ENCODE assay signal across 8 cellular contexts in genomic region chr9:19229725-19230355, GRCh38. TPM values are rescaled to one million over a fixed set of nuclear protein-coding genes. Genes with fewer than 3 reads are reported as not detected.
A peak's percentile ranks its signal among the peaks of the same experiment; 100 is the strongest.
DNase-seq lines count a peak whose midpoint lies in the region; ATAC-seq, FAIRE-seq and TF ChIP-seq lines count a peak whose summit lies in the region.

No MANE protein-coding gene starts in this region.

- H3K36me3 ChIP-seq in A673 (ENCODE audit: insufficient read depth, low read length, poor library complexity, severe bottlenecking) (no peaks in the 10 kb centered on the region), endothelial cell of umbilical vein (ENCODE audit: control insufficient read depth in 2 of 2, extremely low read depth in 1 of 2, insufficient read depth in 2 of 2, low read length in 2 of 2) (no peaks in the 10 kb centered on the region), muscle layer of duodenum (ENCODE audit: control insufficient read depth in 1 of 2, insufficient read depth in 2 of 2, low read length in 2 of 2) (no peaks in the 10 kb centered on the region), thymus (ENCODE audit: control insufficient read depth, insufficient read depth) (no peaks in the 10 kb centered on the region)

- H3K79me2 ChIP-seq in endothelial cell of umbilical vein (ENCODE audit: control insufficient read depth, insufficient read depth, low read length), result peaks cover 38% of the 10 kb centered on the region

- H3K4me1 Mint-ChIP-seq in WTC11, result peaks cover 14% of the 10 kb centered on the region

- no peaks in the 10 kb centered on the region for H3K36me3 Mint-ChIP-seq in WTC11

- no peaks in the 10 kb centered on the region for H3K9me1 ChIP-seq in endothelial cell of umbilical vein (replicated peaks; ENCODE audit: control insufficient read depth, extremely low read depth, insufficient read depth, low read length)

- H3K4me1 ChIP-seq in A673 (ENCODE audit: insufficient read depth, low read length, poor library complexity, severe bottlenecking), result peaks cover 6% of the 10 kb centered on the region
- peaks cover 19% of the 10 kb centered on the region for H3K4me1 ChIP-seq in endothelial cell of umbilical vein (ENCODE audit: control insufficient read depth, extremely low read depth, insufficient read depth, low read length)
- peaks cover 16 to 21% of the 10 kb centered on the region in 2 donors for H3K4me1 ChIP-seq in muscle layer of duodenum (ENCODE audit: control insufficient read depth in 1 of 2, insufficient read depth in 2 of 2, low read length in 2 of 2)
- peaks cover 4% of the 10 kb centered on the region for H3K4me1 ChIP-seq in thymus (ENCODE audit: control insufficient read depth, insufficient read depth, low read length)

- H2AFZ ChIP-seq in endothelial cell of umbilical vein (ENCODE audit: low read depth, low read length), result peak overlapping the region; percentile 94

- no TSS peak for BruUV-seq in A673 (replicated peaks; lab: Mats Ljungman, UMichigan)
- BruUV-seq in endothelial cell of umbilical vein (replicated peaks; lab: Mats Ljungman, UMichigan), result no TSS peak

- H3K27me3 Mint-ChIP-seq in WTC11 (ENCODE audit: low read depth), result no peaks in the 10 kb centered on the region

- POLR2A ChIA-PET in A673 (lab: Charles Lee; ENCODE audit: low non-redundant PET) (interaction anchor here (0.5 kb wide), 1 partner anchor 196 kb away, joined by 3 read pairs; no protein-coding TSS in a partner anchor), WTC11 (lab: Charles Lee) (interaction anchor here (0.7 to 1.7 kb wide), 4 partner anchors 28 to 180 kb away, joined by 3 to 7 read pairs (median 3); partner anchors contain the start of genes ACER2 and RRAGA), endothelial cell of umbilical vein (lab: Charles Lee) (interaction anchor here (0.7 to 1.2 kb wide), 4 partner anchors 35 to 181 kb away, joined by 3 to 7 read pairs (median 6); no protein-coding TSS in a partner anchor)

- TF ChIP-seq POLR2A in endothelial cell of umbilical vein (IDR thresholded peaks at IDR 0.05; ENCODE audit: low read depth, low read length), result no peak

- H3K4me3 Mint-ChIP-seq in WTC11, result peak overlapping the region; percentile 87

- H4K20me1 ChIP-seq in endothelial cell of umbilical vein (replicated peaks; ENCODE audit: control insufficient read depth, extremely low read depth, insufficient read depth, low read length), result no peaks in the 10 kb centered on the region

- H3K27me3 ChIP-seq in A673 (replicated peaks; ENCODE audit: insufficient read depth, low read depth, low read length, poor library complexity) (no peaks in the 10 kb centered on the region), endothelial cell of umbilical vein (ENCODE audit: control insufficient read depth in 2 of 2, insufficient read depth in 2 of 2, low read length in 2 of 2) (no peaks in the 10 kb centered on the region), muscle layer of duodenum (ENCODE audit: low read depth, low read length) (no peaks in the 10 kb centered on the region), thymus (ENCODE audit: control insufficient read depth, insufficient read depth) (no peaks in the 10 kb centered on the region)

- no peaks in the 10 kb centered on the region for H3K9me3 Mint-ChIP-seq in WTC11

- peak overlapping the region; percentile 25 for H3K9ac ChIP-seq in endothelial cell of umbilical vein (replicated peaks; ENCODE audit: extremely low read depth, insufficient read depth, low read length)

- H3K4me2 ChIP-seq in endothelial cell of umbilical vein (ENCODE audit: insufficient read depth, low read length), result peak overlapping the region; percentile 70

- H3K9me3 ChIP-seq in A673 (ENCODE audit: low read depth, low read length, poor library complexity, severe bottlenecking), result no peaks in the 10 kb centered on the region
- H3K9me3 ChIP-seq in endothelial cell of umbilical vein (replicated peaks; ENCODE audit: control insufficient read depth, insufficient read depth, low read length), result no peaks in the 10 kb centered on the region
- no peaks in the 10 kb centered on the region for H3K9me3 ChIP-seq in muscle layer of duodenum (ENCODE audit: control insufficient read depth in 1 of 2, low read length in 2 of 2)
- no peaks in the 10 kb centered on the region for H3K9me3 ChIP-seq in thymus (ENCODE audit: control insufficient read depth)

- CTCF ChIA-PET in A673 (lab: Charles Lee) (no interaction called here), WTC11 (lab: Charles Lee) (interaction anchor here (0.8 to 1.6 kb wide), 5 partner anchors 10 to 235 kb away, joined by 3 to 10 read pairs (median 3); partner anchors contain the start of gene RRAGA), endothelial cell of umbilical vein (lab: Charles Lee) (interaction anchor here (0.6 to 3.8 kb wide), 7 partner anchors 20 to 235 kb away, joined by 3 to 20 read pairs (median 4); no protein-coding TSS in a partner anchor)

- intact Hi-C loops in A673 (cut with micrococcal nuclease; ENCODE audit: unreplicated experiment) (loop anchor here (5.0 kb wide), 1 partner anchor 183 kb away; the partner anchor contains the start of gene RRAGA), endothelial cell of umbilical vein (cut with micrococcal nuclease) (loop anchor here (1.0 to 5.0 kb wide), 8 partner anchors 38 to 227 kb away; partner anchors contain the start of genes HAUS6, PLIN2, RPS6 and RRAGA)

- ATAC-seq in GM18511 (IDR thresholded peaks at IDR 0.05; ENCODE audit: unreplicated experiment), result peak; percentile 68
- peak; percentile 54 for ATAC-seq in HG02973 (IDR thresholded peaks at IDR 0.05; ENCODE audit: unreplicated experiment)
- peak; percentile 74 for ATAC-seq in WTC11

- no peak for TF ChIP-seq CTCF in A673 (conservative IDR thresholded peaks at IDR 0.05; ENCODE audit: low read depth, low read length)
- TF ChIP-seq CTCF in WTC11 (IDR thresholded peaks at IDR 0.05), result no peak
- no peak for TF ChIP-seq CTCF in endothelial cell of umbilical vein (IDR thresholded peaks at IDR 0.05; ENCODE audit: extremely low read depth in 1 of 2, insufficient read depth in 1 of 2, low read depth in 1 of 2, low read length in 2 of 2)

- H3K27ac ChIP-seq in A673 (ENCODE audit: low read depth, low read length, poor library complexity, severe bottlenecking) (peak overlapping the region; percentile 50), endothelial cell of umbilical vein (ENCODE audit: insufficient read depth, low read depth, low read length) (no peak overlapping the region), muscle layer of duodenum (ENCODE audit: low read length) (peak overlapping the region; percentile 86), thymus (ENCODE audit: low read depth) (peak overlapping the region; percentile 75)

- no peak for FAIRE-seq in endothelial cell of umbilical vein (lab: Jason Lieb, UNC)

- H3K4me3 ChIP-seq in A673 (ENCODE audit: low read depth, low read length, poor library complexity, severe bottlenecking) (peak overlapping the region; percentile 71), endothelial cell of umbilical vein (replicated peaks in 1 of 3; ENCODE audit: insufficient read depth in 1 of 3, low read depth in 1 of 3, low read length in 3 of 3) (peak overlapping the region; percentile 33 to 65 (median 46)), muscle layer of duodenum (ENCODE audit: low read depth in 1 of 2, low read length in 2 of 2) (peak overlapping the region; percentile 97 to 98), thymus (ENCODE audit: low read length) (peak overlapping the region; percentile 54)

- H3K27ac Mint-ChIP-seq in WTC11, result peak overlapping the region; percentile 99

- 5% methylated on average over 40 of the region's 40 CpGs for WGBS in thymus

- DNase-seq in A673 (ENCODE audit: low spot score) (peak; percentile 30), NCI-H2081 treated with DMSO at 0.1 percent for 48 hours (lab: John Stamatoyannopoulos, UW) (peak; percentile 45), WTC11 (ENCODE audit: low spot score) (peak; percentile 87), endothelial cell of umbilical vein (ENCODE audit: low read depth, low spot score) (peak; percentile 72)

- dilution Hi-C loops in endothelial cell of umbilical vein (cut with MboI; ENCODE audit: extremely low pct_ligation_motif_present, low sequenced_read_pairs), result no loop called here

TF ChIP-seq in WTC11, 78 proteins besides CTCF, POLR2A, EP300 and RAD21 (continues in another document):
- TF ChIP-seq ESRRA (CRISPR knock-in tag; IDR thresholded peaks at IDR 0.05; ENCODE audit: borderline replicate concordance), result peak; percentile 22; the same call in 1 of the 2 replicates

TF ChIP-seq in endothelial cell of umbilical vein, 7 proteins besides CTCF, POLR2A, EP300 and RAD21:
- no peak for TF ChIP-seq FOS (IDR thresholded peaks at IDR 0.05; ENCODE audit: borderline replicate concordance, insufficient read depth, low read length)
- TF ChIP-seq JUN (IDR thresholded peaks at IDR 0.05; ENCODE audit: borderline replicate concordance, insufficient read depth, insufficient read length, low read depth), result no peak
- TF ChIP-seq POLR2AphosphoS5 (IDR thresholded peaks at IDR 0.05; ENCODE audit: insufficient read depth, low read depth, low read length), result no peak
- TF ChIP-seq MYC (IDR thresholded peaks at IDR 0.05; ENCODE audit: low read depth, low read length), result no peak
- no peak for TF ChIP-seq GATA2 (IDR thresholded peaks at IDR 0.05; ENCODE audit: insufficient read depth, insufficient read length, low read depth, low read length)
- no peak for TF ChIP-seq MAX (IDR thresholded peaks at IDR 0.05; ENCODE audit: insufficient read depth, insufficient read length)
- TF ChIP-seq EZH2 (IDR thresholded peaks at IDR 0.05; ENCODE audit: borderline replicate concordance, low read depth, low read length, severe bottlenecking), result no peak

RNA-seq across cellular contexts. Expression of gene DENND4C, which starts 0.7 kb away (rescaled TPM):
- total RNA-seq in A673 (2021) (12.8 and 13.9 TPM in 2 replicates), WTC11 (2021) (21.0 to 22.6 TPM (median 21.7 TPM) in 3 replicates), endothelial cell of umbilical vein (36.5 and 36.8 TPM in 2 replicates)
- polyA plus RNA-seq in endothelial cell of umbilical vein (7.8 and 9.6 TPM in 2 replicates), thymus (15.4 TPM)
- 8.6 and 9.4 TPM in 2 replicates for polyA plus RNA-seq in endothelial cell of umbilical vein (2011; cell fraction: cytosol; rRNA removed)
- polyA plus RNA-seq in endothelial cell of umbilical vein (2011; cell fraction: nucleus; rRNA removed), result 33.6 and 34.8 TPM in 2 replicates
- 15.8 and 18.0 TPM in 2 replicates for polyA plus RNA-seq in endothelial cell of umbilical vein (2012)
- 35.7 and 49.3 TPM in 2 replicates for polyA minus RNA-seq in endothelial cell of umbilical vein
- polyA minus RNA-seq in endothelial cell of umbilical vein (2011; cell fraction: cytosol; rRNA and poly(A)+ RNA removed), result 16.4 TPM
- 83.4 and 112 TPM in 2 replicates for polyA minus RNA-seq in endothelial cell of umbilical vein (2011; cell fraction: nucleus; rRNA and poly(A)+ RNA removed)

Comparison
In these comparisons a context has a peak if more than half of its experiments do, and no peak if none do; other contexts are left out.
1. DNase-seq: peak in every context shown above with its lines; median percentile 87 in WTC11; 72 in endothelial cell of umbilical vein; 45 in NCI-H2081 treated with DMSO at 0.1 percent for 48 hours; 30 in A673.
2. H3K4me3 ChIP-seq: peak in every context shown above with its lines; median percentile 98 in muscle layer of duodenum; 71 in A673; 54 in thymus; 46 in endothelial cell of umbilical vein.